In the genomic region with DNA sequence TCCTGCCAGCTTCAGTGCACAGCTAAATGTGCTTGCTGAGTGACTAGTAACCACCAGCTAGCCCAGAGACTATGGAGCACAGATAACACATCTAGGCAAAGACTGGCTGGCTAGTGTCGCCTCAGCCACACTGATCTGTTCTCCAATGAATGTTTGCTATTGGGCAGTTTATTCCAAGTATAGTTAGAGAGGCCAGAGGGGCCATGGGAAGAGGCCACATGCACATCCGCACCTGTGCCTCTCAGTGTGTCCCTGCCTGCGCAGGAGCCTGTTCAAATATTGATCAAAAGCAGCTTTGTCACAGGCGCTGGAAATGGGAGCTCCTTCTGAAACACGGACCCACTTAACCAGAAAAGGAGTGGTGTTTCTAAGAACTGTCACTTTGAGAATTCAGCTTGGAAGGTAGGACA, we compare ENCODE assay signal across 20 cellular contexts. TPM values are rescaled to one million over a fixed set of nuclear protein-coding genes. Genes with fewer than 3 reads are reported as not detected.
DNase-seq lines count a peak whose midpoint lies in the region; ATAC-seq and TF ChIP-seq lines count a peak whose summit lies in the region.
"Had no signal": no experiment of that assay in that cellular context is flagged by ENCODE, and none has a peak within 500 bp of the region (broad histone marks: within the 10 kb centered on the region; RNA-seq: fewer than 3 reads in every experiment).

No MANE protein-coding gene starts in this region.

- H3K4me1 Mint-ChIP-seq in activated CD4-positive, alpha-beta T cell treated with anti-CD3 and anti-CD28 coated beads, Interleukin-2, amount 10 ng/mL, durations not matched to agents 24 days and 14 days: peaks cover 47% of the 10 kb centered on the region
- peaks cover 56% of the 10 kb centered on the region for H3K4me1 Mint-ChIP-seq in activated naive CD8-positive, alpha-beta T cell treated with anti-CD3 and anti-CD28 coated beads for 36 hours

- TF ChIP-seq CTCF in parathyroid adenoma (IDR thresholded peaks at IDR 0.05): no peak

- intact Hi-C loops in activated CD4-positive, alpha-beta T cell treated with anti-CD3 and anti-CD28 coated beads, Interleukin-2, amount 10 ng/mL, durations not matched to agents 24 days and 14 days (cut with micrococcal nuclease): no loop called here

- no peaks in the 10 kb centered on the region for H3K9me3 ChIP-seq in parathyroid adenoma (ENCODE audit: control insufficient read depth, low read length)
- H3K9me3 ChIP-seq: Caco-2, sigmoid colon had no signal

- H3K36me3 ChIP-seq in parathyroid adenoma (ENCODE audit: control insufficient read depth, insufficient read depth, low read length): no peaks in the 10 kb centered on the region
- H3K36me3 ChIP-seq: sigmoid colon had no signal

- no peaks in the 10 kb centered on the region for H3K27me3 ChIP-seq in parathyroid adenoma (ENCODE audit: control insufficient read depth, insufficient read depth, low read length)
- H3K27me3 ChIP-seq: sigmoid colon had no signal

- H3K27me3 Mint-ChIP-seq in activated CD4-positive, alpha-beta T cell treated with anti-CD3 and anti-CD28 coated beads, Interleukin-2, amount 10 ng/mL, durations not matched to agents 24 days and 14 days: no peaks in the 10 kb centered on the region
- no peaks in the 10 kb centered on the region for H3K27me3 Mint-ChIP-seq in activated naive CD8-positive, alpha-beta T cell treated with anti-CD3 and anti-CD28 coated beads for 36 hours
- H3K27me3 Mint-ChIP-seq: effector memory CD8-positive, alpha-beta T cell had no signal

- H3K4me2 ChIP-seq in parathyroid adenoma (ENCODE audit: low read length): no peak overlapping the region

- no peaks in the 10 kb centered on the region for H3K79me2 ChIP-seq in parathyroid adenoma

- no peaks in the 10 kb centered on the region for H3K36me3 Mint-ChIP-seq in activated CD4-positive, alpha-beta T cell treated with anti-CD3 and anti-CD28 coated beads, Interleukin-2, amount 10 ng/mL, durations not matched to agents 24 days and 14 days (ENCODE audit: low read depth)
- H3K36me3 Mint-ChIP-seq in activated naive CD8-positive, alpha-beta T cell treated with anti-CD3 and anti-CD28 coated beads for 36 hours: no peaks in the 10 kb centered on the region

- peak overlapping the region; percentile 36 for H3K4me3 Mint-ChIP-seq in activated CD4-positive, alpha-beta T cell treated with anti-CD3 and anti-CD28 coated beads, Interleukin-2, amount 10 ng/mL, durations not matched to agents 24 days and 14 days
- no peak overlapping the region for H3K4me3 Mint-ChIP-seq in activated naive CD8-positive, alpha-beta T cell treated with anti-CD3 and anti-CD28 coated beads for 36 hours
- H3K4me3 Mint-ChIP-seq: effector memory CD8-positive, alpha-beta T cell had no signal

- H3K4me1 ChIP-seq in parathyroid adenoma: peaks cover 47% of the 10 kb centered on the region
- H3K4me1 ChIP-seq: sigmoid colon had no signal

- H3K9ac ChIP-seq in parathyroid adenoma: no peak overlapping the region

- H3K27ac Mint-ChIP-seq in activated CD4-positive, alpha-beta T cell treated with anti-CD3 and anti-CD28 coated beads, Interleukin-2, amount 10 ng/mL, durations not matched to agents 24 days and 14 days: no peak overlapping the region
- peak overlapping the region; percentile 21 for H3K27ac Mint-ChIP-seq in activated naive CD8-positive, alpha-beta T cell treated with anti-CD3 and anti-CD28 coated beads for 36 hours
- H3K27ac Mint-ChIP-seq: effector memory CD8-positive, alpha-beta T cell had no signal

- peak; percentile 69 for DNase-seq in activated CD4-positive, alpha-beta T cell treated with anti-CD3 and anti-CD28 coated beads, Interleukin-2, amount 10 ng/mL, durations not matched to agents 24 days and 14 days
- DNase-seq in activated CD4-positive, alpha-beta T cell treated with anti-CD3 and anti-CD28 coated beads, Interleukin-2, amount 50 U/mL, for 1 hour: no peak
- DNase-seq in NCI-H345 treated with DMSO at 0.1 percent for 48 hours (lab: John Stamatoyannopoulos, UW; ENCODE audit: unreplicated experiment) (peak; percentile 17), ecto neural progenitor cell (ENCODE audit: low spot score) (no peak)
- no peak for DNase-seq in activated naive CD8-positive, alpha-beta T cell treated with anti-CD3 and anti-CD28 coated beads for 36 hours
- DNase-seq: activated T-cell treated with anti-CD3 and anti-CD28 coated beads, Interleukin-2, amount 50 U/mL, for 1 hour; Caco-2; caudate nucleus; effector memory CD8-positive, alpha-beta T cell; GF-D8; kidney glomerular epithelial cell; NCI-H2171; nucleus accumbens; sigmoid colon; stimulated activated CD4-positive, alpha-beta T cell treated with anti-CD3 and anti-CD28 coated beads, Interleukin-2, amount 100 ng/mL, for 24 hours; T1000 had no signal

- H3K9me3 Mint-ChIP-seq in activated CD4-positive, alpha-beta T cell treated with anti-CD3 and anti-CD28 coated beads, Interleukin-2, amount 10 ng/mL, durations not matched to agents 24 days and 14 days: no peaks in the 10 kb centered on the region
- H3K9me3 Mint-ChIP-seq in activated naive CD8-positive, alpha-beta T cell treated with anti-CD3 and anti-CD28 coated beads for 36 hours: no peaks in the 10 kb centered on the region
- H3K9me3 Mint-ChIP-seq: effector memory CD8-positive, alpha-beta T cell had no signal

- H3K4me3 ChIP-seq in parathyroid adenoma (ENCODE audit: low read depth, low read length): no peak overlapping the region
- H3K4me3 ChIP-seq: sigmoid colon had no signal

- H2AFZ ChIP-seq in parathyroid adenoma: peak overlapping the region; percentile 60

- ATAC-seq in GM19455 (IDR thresholded peaks at IDR 0.05; ENCODE audit: unreplicated experiment): no peak
- no peak for ATAC-seq in HG02798 (IDR thresholded peaks at IDR 0.05; ENCODE audit: poor library complexity, unreplicated experiment)
- ATAC-seq: effector memory CD8-positive, alpha-beta T cell; HCT116 had no signal

- H3K27ac ChIP-seq in parathyroid adenoma: no peak overlapping the region
- H3K27ac ChIP-seq: sigmoid colon had no signal

RNA-seq across cellular contexts. Expression of a gene that starts 51.3 kb away (rescaled TPM):
- 252 and 261 TPM in 2 replicates for total RNA-seq in activated CD4-positive, alpha-beta T cell treated with anti-CD3 and anti-CD28 coated beads, Interleukin-2, amount 10 ng/mL, durations not matched to agents 24 days and 14 days
- 100 to 1,000 TPM; 234 to 243 TPM for total RNA-seq in activated naive CD8-positive, alpha-beta T cell treated with anti-CD3 and anti-CD28 coated beads for 36 hours

Comparison
In these comparisons a context has a peak if more than half of its experiments do, and no peak if none do; other contexts are left out.
1. DNase-seq: peak in activated CD4-positive, alpha-beta T cell treated with anti-CD3 and anti-CD28 coated beads, Interleukin-2, amount 10 ng/mL, durations not matched to agents 24 days and 14 days (single experiment) and NCI-H345 treated with DMSO at 0.1 percent for 48 hours (single experiment); none in activated CD4-positive, alpha-beta T cell treated with anti-CD3 and anti-CD28 coated beads, Interleukin-2, amount 50 U/mL, for 1 hour (single experiment), activated naive CD8-positive, alpha-beta T cell treated with anti-CD3 and anti-CD28 coated beads for 36 hours (single experiment) and ecto neural progenitor cell (single experiment).